19 cellular contexts compared by ENCODE assay signal in genomic region chr14:104082807-104083206, GRCh38. TPM values are rescaled to one million over a fixed set of nuclear protein-coding genes. Genes with fewer than 3 reads are reported as not detected.
A peak's percentile ranks its signal among the peaks of the same experiment; 100 is the strongest.
DNase-seq lines count a peak whose midpoint lies in the region; ATAC-seq and TF ChIP-seq lines count a peak whose summit lies in the region.
"Had no signal": no experiment of that assay in that cellular context is flagged by ENCODE, and none has a peak within 500 bp of the region (broad histone marks: within the 10 kb centered on the region; RNA-seq: fewer than 3 reads in every experiment).

No MANE protein-coding gene starts in this region.

- H3K9me3 ChIP-seq in breast epithelium (no peaks in the 10 kb centered on the region), mammary epithelial cell (replicated peaks; ENCODE audit: insufficient read depth, low read length) (no peaks in the 10 kb centered on the region), heart left ventricle (no peaks in the 10 kb centered on the region), neuronal stem cell (replicated peaks in 1 of 2; ENCODE audit: control insufficient read depth in 2 of 2, insufficient read depth in 1 of 2, low read depth in 1 of 2, low read length in 2 of 2) (no peaks in the 10 kb centered on the region)
- H3K9me3 ChIP-seq: spleen had no signal

- no peaks in the 10 kb centered on the region for H3K79me2 ChIP-seq in mammary epithelial cell (ENCODE audit: insufficient read depth, low read length)

- H2BK15ac ChIP-seq in neuronal stem cell (ENCODE audit: low read length) = no peak overlapping the region

- CTCF ChIA-PET in mammary epithelial cell (lab: Charles Lee; ENCODE audit: low non-redundant PET) = no interaction called here

- no peaks in the 10 kb centered on the region for H4K20me1 ChIP-seq in mammary epithelial cell (ENCODE audit: insufficient read depth, low read length)

- TF ChIP-seq CTCF in breast epithelium (IDR thresholded peaks at IDR 0.05) = no peak
- TF ChIP-seq CTCF in mammary epithelial cell (conservative IDR thresholded peaks at IDR 0.05 in 1 of 2, IDR thresholded peaks at IDR 0.05 in 1 of 2; ENCODE audit: extremely low read depth in 1 of 2, insufficient read depth in 1 of 2, low read depth in 1 of 2, low read length in 2 of 2) = no peak
- TF ChIP-seq CTCF in heart left ventricle (IDR thresholded peaks at IDR 0.05) = no peak

- ATAC-seq in heart left ventricle = peak; percentile 41 to 72 (median 54)
- ATAC-seq in HG02588 (IDR thresholded peaks at IDR 0.05; ENCODE audit: unreplicated experiment) = no peak
- ATAC-seq in HG02759 (IDR thresholded peaks at IDR 0.05; ENCODE audit: unreplicated experiment) = no peak
- ATAC-seq: stimulated activated memory B cell treated with anti-CD40 and anti-IgM and Interleukin-4, amounts not matched to agents 10 μg/mL and 1 μg/mL and 100 μg/mL, for 72 hours had no signal

- H3K36me3 ChIP-seq in breast epithelium (no peaks in the 10 kb centered on the region), mammary epithelial cell (ENCODE audit: insufficient read depth, low read length) (no peaks in the 10 kb centered on the region), heart left ventricle (no peaks in the 10 kb centered on the region), neuronal stem cell (replicated peaks in 1 of 2; ENCODE audit: control insufficient read depth in 2 of 2, insufficient read depth in 2 of 2, low read length in 2 of 2) (no peaks in the 10 kb centered on the region)
- H3K36me3 ChIP-seq: spleen had no signal

- peak overlapping the region; percentile 47 for H3K14ac ChIP-seq in neuronal stem cell (ENCODE audit: low read length)

- H3K9ac ChIP-seq in mammary epithelial cell (ENCODE audit: insufficient read depth, low read length) = no peak overlapping the region
- H3K9ac ChIP-seq in neuronal stem cell (ENCODE audit: low read depth, low read length, poor library complexity) = no peak overlapping the region

- TF ChIP-seq POLR2A in breast epithelium (IDR thresholded peaks at IDR 0.05) (no peak), heart left ventricle (IDR thresholded peaks at IDR 0.05) (no peak)

- H3K79me1 ChIP-seq in neuronal stem cell (ENCODE audit: low read depth, low read length) = no peaks in the 10 kb centered on the region

- in situ Hi-C loops in mammary epithelial cell (cut with MboI; ENCODE audit: low sequenced_read_pairs in 2 of 2) = no loop called here

- 41% methylated on average over 11 of the region's 12 CpGs for WGBS in mammary epithelial cell (ENCODE audit: low coverage, missing lambda C conversion rate)
- WGBS in heart left ventricle, 4 donors = 34 to 51% (median 43%) methylated on average over 10 to 12 of the region's 12 CpGs
- WGBS in neuronal stem cell (ENCODE audit: extremely low coverage in 2 of 2, insufficient read length in 2 of 2, insufficient replicate concordance in 1 of 2), 2 donors = no CpG with 5 or more reads among the region's 12 CpGs

- no peak overlapping the region for H4K8ac ChIP-seq in neuronal stem cell (ENCODE audit: low read depth, low read length)

- H3K4ac ChIP-seq in neuronal stem cell (ENCODE audit: low read length) = peak overlapping the region; percentile 6

- H3K23ac ChIP-seq in neuronal stem cell (ENCODE audit: low read depth, low read length, poor library complexity) = no peak overlapping the region

- H3K4me2 ChIP-seq in mammary epithelial cell (ENCODE audit: insufficient read depth, low read depth, low read length) = no peak overlapping the region
- no peak overlapping the region for H3K4me2 ChIP-seq in neuronal stem cell (ENCODE audit: insufficient read depth, low read length, poor library complexity, severe bottlenecking)

- H3K18ac ChIP-seq in neuronal stem cell (ENCODE audit: low read length) = peak overlapping the region; percentile 65

- H4K91ac ChIP-seq in neuronal stem cell (ENCODE audit: low read depth, low read length, poor library complexity) = peak overlapping the region; percentile 53

- H2AK5ac ChIP-seq in neuronal stem cell (ENCODE audit: low read depth, low read length) = peak overlapping the region; percentile 74

- intact Hi-C loops in breast epithelium (cut with DNase I; ENCODE audit: low total_unique reads) (no loop called here), mammary epithelial cell (cut with micrococcal nuclease) (no loop called here), heart left ventricle (cut with DNase I) (loop anchor here in 3 of 10 donors (5.0 kb wide), 3 partner anchors 479 to 554 kb away; no protein-coding TSS in a partner anchor)

- no peak overlapping the region for H2AFZ ChIP-seq in mammary epithelial cell (ENCODE audit: low read depth, low read length)
- H2AFZ ChIP-seq in neuronal stem cell (ENCODE audit: low read length) = no peak overlapping the region

- DNase-seq in breast epithelium (ENCODE audit: low spot score in 2 of 2) (peak; percentile 63 to 89), mammary epithelial cell (no peak), heart left ventricle (peak; percentile 44 to 79 (median 70)), neuronal stem cell (ENCODE audit: low spot score) (no peak), DMS53 (lab: John Stamatoyannopoulos, UW) (no peak)
- no peak for DNase-seq in stimulated activated CD4-positive, alpha-beta T cell treated with anti-CD3 and anti-CD28 coated beads, Interleukin-4, amount 100 ng/mL, for 24 hours
- DNase-seq: activated effector memory CD4-positive, alpha-beta T cell treated with Interleukin-2 at 50 U/mL for 16 hours; anterior cingulate cortex; cortex of kidney; EL; immature natural killer cell; NCI-H1048; NCI-H2171; nucleus accumbens; spleen had no signal

- H3K4me1 ChIP-seq in breast epithelium (no peaks in the 10 kb centered on the region), mammary epithelial cell (ENCODE audit: insufficient read depth, low read length) (no peaks in the 10 kb centered on the region), heart left ventricle (peaks cover 0 to 53% (median 11%) of the 10 kb centered on the region in 12 donors), neuronal stem cell (ENCODE audit: control insufficient read depth in 2 of 2, insufficient read depth in 1 of 2, low read depth in 1 of 2, low read length in 2 of 2) (no peaks in the 10 kb centered on the region)

- no peak overlapping the region for H2BK12ac ChIP-seq in neuronal stem cell (ENCODE audit: low read length)

- H3K27ac ChIP-seq in breast epithelium = peak overlapping the region in 1 of 2 donors; percentile 14
- no peak overlapping the region for H3K27ac ChIP-seq in mammary epithelial cell (ENCODE audit: insufficient read depth, low read depth, low read length)
- peak overlapping the region in 6 of 12 donors; percentile 1 to 61 (median 31) for H3K27ac ChIP-seq in heart left ventricle
- H3K27ac ChIP-seq in neuronal stem cell (replicated peaks; ENCODE audit: low read length) = no peak overlapping the region
- H3K27ac ChIP-seq: spleen had no signal

- BruUV-seq in mammary epithelial cell (replicated peaks; lab: Mats Ljungman, UMichigan) = no TSS peak

- dilution Hi-C loops in mammary epithelial cell (cut with HindIII; ENCODE audit: low sequenced_read_pairs) = no loop called here

- H3K27me3 ChIP-seq in breast epithelium = peaks cover 2 to 34% of the 10 kb centered on the region in 2 donors
- H3K27me3 ChIP-seq in mammary epithelial cell (ENCODE audit: insufficient read depth, low read length) = peaks cover 11% of the 10 kb centered on the region
- peaks cover 0 to 19% (median 11%) of the 10 kb centered on the region in 9 donors for H3K27me3 ChIP-seq in heart left ventricle
- H3K27me3 ChIP-seq in neuronal stem cell (ENCODE audit: control insufficient read depth in 3 of 3, insufficient read depth in 3 of 3, low read depth in 1 of 3, low read length in 3 of 3) = peaks cover 0 to 68% (median 0%) of the 10 kb centered on the region in 3 experiments

- H2BK120ac ChIP-seq in neuronal stem cell (ENCODE audit: low read depth, low read length) = no peak overlapping the region

- H2BK5ac ChIP-seq in neuronal stem cell (ENCODE audit: low read length) = no peak overlapping the region

- H3K4me3 ChIP-seq in breast epithelium (peak overlapping the region in 1 of 3 donors; percentile 2), mammary epithelial cell (replicated peaks in 1 of 3; ENCODE audit: insufficient read depth in 1 of 3, low read depth in 2 of 3, low read length in 3 of 3) (no peak overlapping the region), heart left ventricle (no peak overlapping the region), neuronal stem cell (ENCODE audit: low read length in 2 of 2) (no peak overlapping the region)
- H3K4me3 ChIP-seq: spleen had no signal

RNA-seq across cellular contexts. Expression of gene ASPG, which starts 2.7 kb away (rescaled TPM):
- total RNA-seq in breast epithelium (under 1 TPM in 2 of 3 donors, not detected in 1; 0.15 to 0.33 TPM), mammary epithelial cell (under 1 TPM in 1 of 2 donors, not detected in 1; 0.09 TPM), heart left ventricle (10 to 100 TPM in 7 of 9 donors, 1 to 10 TPM in 2; 6.0 to 54.6 (median 16.3) TPM)
- polyA plus RNA-seq in mammary epithelial cell (not detected), heart left ventricle (10 to 100 TPM in 1 of 2 donors, 1 to 10 TPM in 1; 3.2 to 16.3 TPM)
- polyA minus RNA-seq in mammary epithelial cell = not detected
- polyA plus RNA-seq in neuronal stem cell (2013, experiment 1 of 2) = 0.10 TPM
- 0.12 TPM for polyA plus RNA-seq in neuronal stem cell (2013, experiment 2 of 2)
- total RNA-seq: CD4-positive, alpha-beta T cell had no signal
- polyA plus RNA-seq: immature natural killer cell had no signal

RNA-seq across cellular contexts. Expression of gene KIF26A, which starts 55.6 kb away (rescaled TPM):
- total RNA-seq in breast epithelium = 1 to 10 TPM; 1.4 to 4.6 (median 2.2) TPM
- total RNA-seq in mammary epithelial cell = under 1 TPM; 0.19 to 0.67 TPM
- 0.02 TPM for polyA plus RNA-seq in mammary epithelial cell
- polyA minus RNA-seq in mammary epithelial cell = not detected
- 10 to 100 TPM in 2 of 9 donors, 1 to 10 TPM in 7; 4.9 to 12.6 (median 7.8) TPM for total RNA-seq in heart left ventricle
- 1 to 10 TPM; 5.0 to 8.0 TPM for polyA plus RNA-seq in heart left ventricle
- 14.6 TPM for polyA plus RNA-seq in neuronal stem cell (2013, experiment 1 of 2)
- 14.0 TPM for polyA plus RNA-seq in neuronal stem cell (2013, experiment 2 of 2)
- polyA plus RNA-seq: immature natural killer cell had no signal

Comparison
In these comparisons a context has a peak if more than half of its experiments do, and no peak if none do; other contexts are left out.
1. DNase-seq: peak in breast epithelium (2 of 2) and heart left ventricle (5 of 5); none in mammary epithelial cell (single experiment), neuronal stem cell (single experiment), DMS53 (single experiment) and stimulated activated CD4-positive, alpha-beta T cell treated with anti-CD3 and anti-CD28 coated beads, Interleukin-4, amount 100 ng/mL, for 24 hours (single experiment).
2. ATAC-seq: peak in heart left ventricle (4 of 4); none in HG02588 (single experiment) and HG02759 (single experiment).
3. RNA of gene ASPG, which starts 2.7 kb away (total RNA-seq): 6.0 to 54.6 TPM in heart left ventricle; 0.15 to 0.33 TPM in breast epithelium and 0.09 TPM in mammary epithelial cell; every median in the first group is over 4 times any median in the second.